Comparison of ENCODE assay signal across 8 cellular contexts in the genomic region with DNA sequence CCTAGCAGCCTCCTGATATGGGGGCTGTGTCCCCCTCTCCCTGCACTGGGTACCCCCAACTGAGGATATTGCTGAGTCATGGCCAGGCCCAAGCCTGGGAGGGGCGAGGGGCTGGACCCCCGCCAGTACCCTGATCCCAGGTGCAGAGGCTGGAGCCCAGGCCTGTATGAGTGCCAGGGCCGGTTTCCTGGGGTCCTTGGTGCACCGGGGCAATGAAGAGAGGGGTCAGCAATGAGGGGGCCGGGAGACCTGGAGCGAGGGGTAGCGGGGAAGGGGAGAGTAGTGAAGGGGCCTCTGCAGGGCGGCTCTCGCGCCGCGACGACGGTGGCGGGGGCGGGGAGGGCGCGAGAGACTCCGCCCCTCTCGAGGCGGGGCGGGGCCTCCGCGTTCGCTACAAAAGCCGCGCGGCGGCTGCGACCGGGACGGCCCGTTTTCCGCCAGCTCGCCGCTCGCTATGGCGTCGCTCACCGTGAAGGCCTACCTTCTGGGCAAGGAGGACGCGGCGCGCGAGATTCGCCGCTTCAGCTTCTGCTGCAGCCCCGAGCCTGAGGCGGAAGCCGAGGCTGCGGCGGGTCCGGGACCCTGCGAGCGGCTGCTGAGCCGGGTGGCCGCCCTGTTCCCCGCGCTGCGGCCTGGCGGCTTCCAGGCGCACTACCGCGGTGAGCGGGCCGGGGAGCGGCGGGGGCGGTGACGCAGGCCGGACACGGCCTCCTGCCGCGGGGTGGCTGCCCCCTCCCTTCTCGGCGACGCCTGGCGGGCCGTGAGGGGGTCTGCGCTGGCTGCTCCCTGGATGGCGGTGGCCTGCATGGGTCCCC. TPM values are rescaled to one million over a fixed set of nuclear protein-coding genes. Genes with fewer than 3 reads are reported as not detected.
DNase-seq lines count a peak whose midpoint lies in the region; ATAC-seq and TF ChIP-seq lines count a peak whose summit lies in the region.

A gene (plus strand): TSS at position 423 of the 815 bp plus-strand sequence. CDS start 32 bp downstream, at position 455.

- H3K9ac ChIP-seq in liver (ENCODE audit: low read depth in 1 of 2, low read length in 2 of 2), result peak within 1 kb of the TSS; percentile 57 to 98

- H3K36me3 ChIP-seq in liver (ENCODE audit: control insufficient read depth in 4 of 4, insufficient read depth in 3 of 4, low read depth in 1 of 4, low read length in 3 of 4), result peaks cover 12 to 23% (median 19%) of the 10 kb centered on the region in 4 donors

- H3K27me3 ChIP-seq in dorsolateral prefrontal cortex (no peaks in the 10 kb centered on the region), liver (ENCODE audit: control insufficient read depth in 4 of 4, insufficient read depth in 4 of 4, low read length in 3 of 4) (no peaks in the 10 kb centered on the region)

- peak in 1 of 2 donors; percentile 7 for TF ChIP-seq RAD21 in liver (IDR thresholded peaks at IDR 0.05)

- CTCF ChIA-PET in AG04449 (lab: Yijun Ruan, JAX), result interaction anchor here (1.6 kb wide), 1 partner anchor 24 kb away, joined by 9 read pairs; no protein-coding TSS in a partner anchor

- H3K4me1 ChIP-seq in liver (ENCODE audit: control insufficient read depth in 4 of 4, insufficient read depth in 4 of 4, low read length in 3 of 4), result peaks cover 30 to 73% (median 52%) of the 10 kb centered on the region in 4 donors

- POLR2A ChIA-PET in AG04449 (lab: Yijun Ruan, JAX), result interaction anchor here (0.5 to 2.6 kb wide), 16 partner anchors 9 to 510 kb away, joined by 3 to 15 read pairs (median 4); a partner anchor contains a TSS

- intact Hi-C loops in dorsolateral prefrontal cortex (cut with DNase I), result loop anchor here (2.0 to 10.0 kb wide), 5 partner anchors 14 to 252 kb away; a partner anchor contains a TSS

- WGBS in liver, result under 1% methylated on average over 81 of the region's 81 CpGs

- peak; percentile 99 for TF ChIP-seq POLR2A in GM18526 (IDR thresholded peaks at IDR 0.05; ENCODE audit: extremely low read depth, insufficient read length)

- H3K4me3 ChIP-seq in AG04449 (ENCODE audit: low read depth, low read length) (peak within 1 kb of the TSS; percentile 86), dorsolateral prefrontal cortex (peak within 1 kb of the TSS; percentile 77 to 100 (median 98)), liver (ENCODE audit: low read depth in 1 of 3, low read length in 3 of 3) (peak within 1 kb of the TSS; percentile 64 to 92 (median 80))

- no peaks in the 10 kb centered on the region for H3K9me3 ChIP-seq in liver (ENCODE audit: control insufficient read depth in 4 of 4, low read length in 3 of 4)

- ATAC-seq in HG03045 (IDR thresholded peaks at IDR 0.05; ENCODE audit: unreplicated experiment), result peak; percentile 36

- H3K27ac ChIP-seq in dorsolateral prefrontal cortex (peak within 1 kb of the TSS; percentile 94 to 100 (median 99)), liver (ENCODE audit: low read depth in 1 of 2, low read length in 2 of 2) (peak within 1 kb of the TSS; percentile 94 to 99)

- no peak for DNase-seq in AG04449 (ENCODE audit: low read depth, low spot score)
- DNase-seq in NCI-H460 (ENCODE audit: extremely low read depth, low read depth), result peak; percentile 78
- DNase-seq in activated CD4-positive, alpha-beta T cell treated with anti-CD3 and anti-CD28 coated beads, Interleukin-2, amount 50 U/mL, for 4 hours, result peak; percentile 70 to 73
- peak; percentile 76 to 96 (median 86) for DNase-seq in dorsolateral prefrontal cortex
- peak; percentile 83 for DNase-seq in stimulated activated CD4-positive, alpha-beta T cell treated with anti-CD3 and anti-CD28 coated beads, Interleukin-4, amount 100 ng/mL, for 1 hour

- TF ChIP-seq CTCF in AG04449 (IDR thresholded peaks at IDR 0.05; ENCODE audit: insufficient read depth, low read length, missing control alignments), result peak; percentile 2
- TF ChIP-seq CTCF in dorsolateral prefrontal cortex (IDR thresholded peaks at IDR 0.05 in 54 of 56, conservative IDR thresholded peaks at IDR 0.05 in 2 of 56; ENCODE audit: low read depth in 1 of 56, partially characterized antibody in 56 of 56), result peak in 19 of 56 donors; percentile 0 to 31 (median 16)
- TF ChIP-seq CTCF in liver (IDR thresholded peaks at IDR 0.05; ENCODE audit: low read depth, low read length, missing input control), result no peak

TF ChIP-seq in liver, 16 proteins besides CTCF, POLR2A, EP300 and RAD21:
- TF ChIP-seq JUND (IDR thresholded peaks at IDR 0.05) (no peak), HNF4G (IDR thresholded peaks at IDR 0.05) (no peak), TAF1 (conservative IDR thresholded peaks at IDR 0.05) (no peak), HNF4A (conservative IDR thresholded peaks at IDR 0.05) (peak in 1 of 2 donors; percentile 10), SP1 (IDR thresholded peaks at IDR 0.05) (peak; percentile 40), RXRA (IDR thresholded peaks at IDR 0.05) (no peak), FOXA2 (IDR thresholded peaks at IDR 0.05) (no peak), FOXA1 (IDR thresholded peaks at IDR 0.05) (no peak), EGR1 (IDR thresholded peaks at IDR 0.05; ENCODE audit: low read depth in 2 of 2) (peak; percentile 55 to 81), YY1 (IDR thresholded peaks at IDR 0.05) (peak; percentile 68), NR2F2 (IDR thresholded peaks at IDR 0.05) (no peak)
- TF ChIP-seq, protein P1, sequence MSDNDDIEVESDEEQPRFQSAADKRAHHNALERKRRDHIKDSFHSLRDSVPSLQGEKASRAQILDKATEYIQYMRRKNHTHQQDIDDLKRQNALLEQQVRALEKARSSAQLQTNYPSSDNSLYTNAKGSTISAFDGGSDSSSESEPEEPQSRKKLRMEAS (IDR thresholded peaks at IDR 0.05), result no peak
- TF ChIP-seq, protein P2, sequence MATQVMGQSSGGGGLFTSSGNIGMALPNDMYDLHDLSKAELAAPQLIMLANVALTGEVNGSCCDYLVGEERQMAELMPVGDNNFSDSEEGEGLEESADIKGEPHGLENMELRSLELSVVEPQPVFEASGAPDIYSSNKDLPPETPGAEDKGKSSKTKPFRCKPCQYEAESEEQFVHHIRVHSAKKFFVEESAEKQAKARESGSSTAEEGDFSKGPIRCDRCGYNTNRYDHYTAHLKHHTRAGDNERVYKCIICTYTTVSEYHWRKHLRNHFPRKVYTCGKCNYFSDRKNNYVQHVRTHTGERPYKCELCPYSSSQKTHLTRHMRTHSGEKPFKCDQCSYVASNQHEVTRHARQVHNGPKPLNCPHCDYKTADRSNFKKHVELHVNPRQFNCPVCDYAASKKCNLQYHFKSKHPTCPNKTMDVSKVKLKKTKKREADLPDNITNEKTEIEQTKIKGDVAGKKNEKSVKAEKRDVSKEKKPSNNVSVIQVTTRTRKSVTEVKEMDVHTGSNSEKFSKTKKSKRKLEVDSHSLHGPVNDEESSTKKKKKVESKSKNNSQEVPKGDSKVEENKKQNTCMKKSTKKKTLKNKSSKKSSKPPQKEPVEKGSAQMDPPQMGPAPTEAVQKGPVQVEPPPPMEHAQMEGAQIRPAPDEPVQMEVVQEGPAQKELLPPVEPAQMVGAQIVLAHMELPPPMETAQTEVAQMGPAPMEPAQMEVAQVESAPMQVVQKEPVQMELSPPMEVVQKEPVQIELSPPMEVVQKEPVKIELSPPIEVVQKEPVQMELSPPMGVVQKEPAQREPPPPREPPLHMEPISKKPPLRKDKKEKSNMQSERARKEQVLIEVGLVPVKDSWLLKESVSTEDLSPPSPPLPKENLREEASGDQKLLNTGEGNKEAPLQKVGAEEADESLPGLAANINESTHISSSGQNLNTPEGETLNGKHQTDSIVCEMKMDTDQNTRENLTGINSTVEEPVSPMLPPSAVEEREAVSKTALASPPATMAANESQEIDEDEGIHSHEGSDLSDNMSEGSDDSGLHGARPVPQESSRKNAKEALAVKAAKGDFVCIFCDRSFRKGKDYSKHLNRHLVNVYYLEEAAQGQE (IDR thresholded peaks at IDR 0.05), result peak; percentile 60

RNA-seq across cellular contexts. Expression of the gene that starts here (rescaled TPM):
- total RNA-seq in NCI-H460 (2014; rRNA removed; shearing (Covaris generic)), result 632 and 637 TPM in 2 replicates
- polyA plus RNA-seq in NCI-H460 (2014; cell fraction: nucleus; rRNA removed), result 1,377 and 1,626 TPM in 2 replicates
- total RNA-seq in dorsolateral prefrontal cortex, result 100 to 1,000 TPM; 241 to 437 (median 288) TPM
- total RNA-seq in liver, result 100 to 1,000 TPM; 127 to 208 TPM
- 100 to 1,000 TPM; 303 to 330 TPM for polyA plus RNA-seq in liver
